Comparison of ENCODE assay signal across 22 cellular contexts in genomic region chr1:63155437-63155836, GRCh38.
"Had no signal": no experiment of that assay in that cellular context is flagged by ENCODE, and none has a peak within 500 bp of the region (broad histone marks: within the 10 kb centered on the region; RNA-seq: fewer than 3 reads in every experiment).

No MANE protein-coding gene starts in this region.

- ATAC-seq: activated T-cell treated with anti-CD3 and anti-CD28 coated beads, Interleukin-2, amount 50 U/mL, for 4 hours; left lobe of liver; lower lobe of right lung; right cardiac atrium; stimulated activated naive CD8-positive, alpha-beta T cell treated with anti-CD3 and anti-CD28 coated beads, Interleukin-15, Interleukin-2, amounts not matched to agents 100 U/mL and 50 U/mL, for 24 hours; WTC11 had no signal

- DNase-seq: activated CD8-positive, alpha-beta memory T cell treated with anti-CD3 and anti-CD28 coated beads for 24 hours; activated CD8-positive, alpha-beta memory T cell treated with anti-CD3 and anti-CD28 coated beads, Interleukin-2, amount 50 U/mL, for 4 hours; activated naive CD4-positive, alpha-beta T cell treated with Interleukin-2 at 50 U/mL for 16 hours; activated naive CD8-positive, alpha-beta T cell treated with anti-CD3 and anti-CD28 coated beads for 36 hours; activated T-cell treated with anti-CD3 and anti-CD28 coated beads, Interleukin-2, amount 50 U/mL, for 4 hours; cerebellar nuclear complex; erythroblast; foreskin fibroblast; immature natural killer cell; lower lobe of right lung; naive B cell; nucleus accumbens; right cardiac atrium; stimulated activated CD4-positive, alpha-beta T cell treated with anti-CD3 and anti-CD28 coated beads, Interleukin-4, amount 100 ng/mL, for 4 hours; stimulated activated naive CD8-positive, alpha-beta T cell treated with anti-CD3 and anti-CD28 coated beads, Interleukin-15, Interleukin-2, amounts not matched to agents 100 U/mL and 50 U/mL, for 24 hours; T-helper 9 cell; upper lobe of left lung had no signal

- H3K9ac ChIP-seq: parathyroid adenoma had no signal

- H3K9me3 ChIP-seq: lower lobe of right lung, upper lobe of left lung had no signal

- H3K4me1 ChIP-seq: lower lobe of right lung, parathyroid adenoma, upper lobe of left lung had no signal

- H3K36me3 ChIP-seq: lower lobe of right lung, upper lobe of left lung had no signal

- H3K79me2 ChIP-seq: parathyroid adenoma had no signal

- FAIRE-seq: endometrium had no signal

- H3K4me3 ChIP-seq: coronary artery, lower lobe of right lung, upper lobe of left lung had no signal

- H3K27ac ChIP-seq: coronary artery, lower lobe of right lung, parathyroid adenoma, upper lobe of left lung had no signal

- H3K27me3 ChIP-seq: upper lobe of left lung had no signal

- H2AFZ ChIP-seq: parathyroid adenoma had no signal
